In the genomic region with DNA sequence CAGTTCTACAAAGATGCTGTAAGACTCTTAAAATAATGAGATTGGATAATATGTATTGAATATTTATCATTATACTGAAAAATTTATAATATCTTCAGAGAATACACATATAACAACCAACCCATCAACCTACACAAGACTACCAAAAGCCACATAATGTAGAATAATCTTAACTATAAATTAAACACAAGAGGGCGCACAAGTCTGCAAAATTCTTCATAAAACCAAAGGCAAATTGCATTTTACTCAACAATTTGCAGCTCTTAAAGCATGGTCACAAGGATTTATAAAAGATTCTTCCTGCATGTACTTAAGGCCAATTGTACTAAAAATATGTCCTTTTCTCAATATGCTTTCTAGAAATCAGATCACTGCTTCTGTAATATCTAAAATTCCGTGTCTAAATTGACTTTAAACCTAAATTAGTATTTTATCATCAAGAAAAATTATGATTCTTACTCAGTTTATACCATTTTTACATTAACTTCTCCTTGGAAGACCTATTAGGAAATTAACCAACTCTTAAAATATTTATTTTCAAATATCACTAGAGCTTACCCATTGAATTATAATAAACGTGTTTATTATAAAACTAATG, we compare ENCODE assay signal across 8 cellular contexts.
DNase-seq lines count a peak whose midpoint lies in the region; ATAC-seq, FAIRE-seq and TF ChIP-seq lines count a peak whose summit lies in the region.

No MANE protein-coding gene starts in this region.

- H3K4me3 Mint-ChIP-seq in brain = no peak overlapping the region

- H3K9me3 Mint-ChIP-seq in brain = no peaks in the 10 kb centered on the region

- no peaks in the 10 kb centered on the region for H3K27me3 Mint-ChIP-seq in brain

- H3K36me3 Mint-ChIP-seq in brain = no peaks in the 10 kb centered on the region

- FAIRE-seq in urothelium cell line (lab: Jason Lieb, UNC) = no peak

- peak; percentile 43 for DNase-seq in Ammon's horn (ENCODE audit: low spot score)
- DNase-seq in H4 (ENCODE audit: low spot score) = peak; percentile 17
- peak; percentile 32 to 79 for DNase-seq in NCI-H524 (lab: John Stamatoyannopoulos, UW)
- DNase-seq in kidney glomerular epithelial cell (lab: John Stamatoyannopoulos, UW) = peak; percentile 68
- peak; percentile 57 for DNase-seq in urothelium cell line (ENCODE audit: low spot score)

- peak; percentile 74 to 75 for TF ChIP-seq CTCF in brain (conservative IDR thresholded peaks at IDR 0.05)

- peaks cover 41% of the 10 kb centered on the region for H3K4me1 Mint-ChIP-seq in brain

- H3K27ac Mint-ChIP-seq in brain = no peak overlapping the region

- ATAC-seq in HG03460 (IDR thresholded peaks at IDR 0.05; ENCODE audit: unreplicated experiment) (no peak), HG03442 (IDR thresholded peaks at IDR 0.05; ENCODE audit: unreplicated experiment) (no peak)

Comparison
In these comparisons a context has a peak if more than half of its experiments do, and no peak if none do; other contexts are left out.
1. DNase-seq: peak in every context shown above with its lines; median percentile 68 in kidney glomerular epithelial cell; 57 in urothelium cell line; 56 in NCI-H524; 43 in Ammon's horn; 17 in H4.